1 cellular context compared by ENCODE assay signal in genomic region chr14:103854822-103855733, GRCh38.
TF ChIP-seq lines count a peak whose summit lies in the region.

No MANE protein-coding gene starts in this region.

TF ChIP-seq in HepG2, 621 proteins besides CTCF, POLR2A, EP300 and RAD21 (continued from another document):
- TF ChIP-seq GFI1 (CRISPR knock-in tag; IDR thresholded peaks at IDR 0.05; ENCODE audit: borderline replicate concordance) (no peak), BORCS8-MEF2B (CRISPR knock-in tag; IDR thresholded peaks at IDR 0.05) (no peak), MTERF4 (CRISPR knock-in tag; IDR thresholded peaks at IDR 0.05) (peak; percentile 75; the same call in 1 of the 2 replicates), AGO2 (optimal IDR thresholded peaks at IDR 0.05; ENCODE audit: low read depth, low read length) (no peak), ELF3 (CRISPR knock-in tag; IDR thresholded peaks at IDR 0.05) (0 out of 2 replicates have a peak, but pooled peaks have one; percentile 4), ZNF556 (CRISPR knock-in tag; IDR thresholded peaks at IDR 0.05; ENCODE audit: borderline replicate concordance) (peak; percentile 2; the same call in 1 of the 2 replicates), ZNF160 (CRISPR knock-in tag; IDR thresholded peaks at IDR 0.05) (peak; percentile 40; the same call in 1 of the 2 replicates), NR2F1 (CRISPR knock-in tag; IDR thresholded peaks at IDR 0.05) (no peak), ZNF691 (CRISPR knock-in tag; IDR thresholded peaks at IDR 0.05; ENCODE audit: borderline replicate concordance, low read depth) (no peak), SNAI1 (CRISPR knock-in tag; IDR thresholded peaks at IDR 0.05; ENCODE audit: borderline replicate concordance) (peak; percentile 68; the same call in 1 of the 2 replicates), MXD3 (CRISPR knock-in tag; IDR thresholded peaks at IDR 0.05) (0 out of 2 replicates have a peak, but pooled peaks have one; percentile 31), KLF6 (CRISPR knock-in tag; IDR thresholded peaks at IDR 0.05) (no peak), SALL1 (CRISPR knock-in tag; IDR thresholded peaks at IDR 0.05) (peak; percentile 58), EHMT2 (IDR thresholded peaks at IDR 0.05; ENCODE audit: borderline replicate concordance, low read depth, low read length) (no peak), IKZF5 (CRISPR knock-in tag; IDR thresholded peaks at IDR 0.05) (no peak; the same call in 1 of the 2 replicates), ZBTB3 (CRISPR knock-in tag; IDR thresholded peaks at IDR 0.05; ENCODE audit: borderline replicate concordance, low read depth) (peak; percentile 14; the same call in 1 of the 2 replicates), ZNF296 (CRISPR knock-in tag; conservative IDR thresholded peaks at IDR 0.05) (0 out of 2 replicates have a peak, but pooled peaks have one; percentile 17), NFATC3 (CRISPR knock-in tag; IDR thresholded peaks at IDR 0.05) (peak; percentile 58; the same call in 1 of the 2 replicates), DNMT1 (CRISPR knock-in tag; IDR thresholded peaks at IDR 0.05) (0 out of 2 replicates have a peak, but pooled peaks have one; percentile 66), MYNN (CRISPR knock-in tag; IDR thresholded peaks at IDR 0.05; ENCODE audit: low read depth) (no peak), ZNF549 (CRISPR knock-in tag; IDR thresholded peaks at IDR 0.05) (no peak), ZBTB20 (CRISPR knock-in tag; IDR thresholded peaks at IDR 0.05; ENCODE audit: borderline replicate concordance, low read depth) (peak; percentile 60; the same call in 1 of the 2 replicates), JARID2 (CRISPR knock-in tag; IDR thresholded peaks at IDR 0.05; ENCODE audit: insufficient replicate concordance) (no peak), ZNF740 (CRISPR knock-in tag; IDR thresholded peaks at IDR 0.05) (peak; percentile 62; the same call in 1 of the 2 replicates), ZNF609 (CRISPR knock-in tag; IDR thresholded peaks at IDR 0.05; ENCODE audit: borderline replicate concordance) (no peak), TOPORS (CRISPR knock-in tag; IDR thresholded peaks at IDR 0.05) (0 out of 2 replicates have a peak, but pooled peaks have one; percentile 46), ZNF776 (CRISPR knock-in tag; IDR thresholded peaks at IDR 0.05) (0 out of 2 replicates have a peak, but pooled peaks have one; percentile 53), EED (CRISPR knock-in tag; IDR thresholded peaks at IDR 0.05) (no peak), ZNF607 (CRISPR knock-in tag; IDR thresholded peaks at IDR 0.05; ENCODE audit: borderline replicate concordance) (peak; percentile 42; the same call in 1 of the 2 replicates), ZNF746 (CRISPR knock-in tag; IDR thresholded peaks at IDR 0.05) (no peak), FOXJ3 (CRISPR knock-in tag; IDR thresholded peaks at IDR 0.05; ENCODE audit: borderline replicate concordance) (no peak), ZNF598 (CRISPR knock-in tag; IDR thresholded peaks at IDR 0.05; ENCODE audit: borderline replicate concordance) (0 out of 2 replicates have a peak, but pooled peaks have one; percentile 36), KDM2A (CRISPR knock-in tag; IDR thresholded peaks at IDR 0.05; ENCODE audit: borderline replicate concordance, low read depth) (peak; percentile 57; the same call in 1 of the 2 replicates), ZNF687 (CRISPR knock-in tag; IDR thresholded peaks at IDR 0.05) (peak; percentile 95)
